In genomic region chr6:166779381-166779780, GRCh38 we compare ENCODE assay signal across 16 cellular contexts.
DNase-seq lines count a peak whose midpoint lies in the region; ATAC-seq and TF ChIP-seq lines count a peak whose summit lies in the region.
"Had no signal": no experiment of that assay in that cellular context is flagged by ENCODE, and none has a peak within 500 bp of the region (broad histone marks: within the 10 kb centered on the region; RNA-seq: fewer than 3 reads in every experiment).

No MANE protein-coding gene starts in this region.

- H3K27me3 ChIP-seq in OCI-LY3 (ENCODE audit: low read depth, low read length): peaks cover 44% of the 10 kb centered on the region
- no peaks in the 10 kb centered on the region for H3K27me3 ChIP-seq in neuronal stem cell (ENCODE audit: control insufficient read depth in 3 of 3, insufficient read depth in 3 of 3, low read depth in 1 of 3, low read length in 3 of 3)
- H3K27me3 ChIP-seq in MM.1S (replicated peaks; ENCODE audit: insufficient read depth, low read length): no peaks in the 10 kb centered on the region
- no peaks in the 10 kb centered on the region for H3K27me3 ChIP-seq in breast epithelium
- H3K27me3 ChIP-seq: BE2C had no signal

- H3K18ac ChIP-seq in neuronal stem cell (ENCODE audit: low read length): no peak overlapping the region

- no peaks in the 10 kb centered on the region for H3K79me2 ChIP-seq in OCI-LY3 (ENCODE audit: low read length)
- no peaks in the 10 kb centered on the region for H3K79me2 ChIP-seq in MM.1S (ENCODE audit: low read length)

- peaks cover 5% of the 10 kb centered on the region for H3K79me1 ChIP-seq in neuronal stem cell (ENCODE audit: low read depth, low read length)

- H2BK12ac ChIP-seq in neuronal stem cell (ENCODE audit: low read length): no peak overlapping the region

- no peak overlapping the region for H2BK5ac ChIP-seq in neuronal stem cell (ENCODE audit: low read length)

- H3K9me3 ChIP-seq in OCI-LY3 (ENCODE audit: insufficient read depth, low read length): no peaks in the 10 kb centered on the region
- peaks cover 0 to 4% of the 10 kb centered on the region in 2 donors for H3K9me3 ChIP-seq in neuronal stem cell (replicated peaks in 1 of 2; ENCODE audit: control insufficient read depth in 2 of 2, insufficient read depth in 1 of 2, low read depth in 1 of 2, low read length in 2 of 2)
- no peaks in the 10 kb centered on the region for H3K9me3 ChIP-seq in MM.1S (replicated peaks; ENCODE audit: insufficient read depth, low read length)
- no peaks in the 10 kb centered on the region for H3K9me3 ChIP-seq in breast epithelium
- H3K9me3 ChIP-seq: A549, BE2C had no signal

- H3K4me2 ChIP-seq in OCI-LY3 (ENCODE audit: low read length): peak overlapping the region; percentile 27; the same call in 1 of the 2 replicates
- H3K4me2 ChIP-seq in neuronal stem cell (ENCODE audit: insufficient read depth, low read length, poor library complexity, severe bottlenecking): no peak overlapping the region
- no peak overlapping the region for H3K4me2 ChIP-seq in MM.1S (ENCODE audit: low read depth, low read length)
- H3K4me2 ChIP-seq: A549 had no signal

- H3K23ac ChIP-seq in neuronal stem cell (ENCODE audit: low read depth, low read length, poor library complexity): peak overlapping the region; percentile 35

- ATAC-seq in GM18520 (IDR thresholded peaks at IDR 0.05; ENCODE audit: unreplicated experiment): no peak
- ATAC-seq: A549 had no signal

- no peak overlapping the region for H2BK120ac ChIP-seq in neuronal stem cell (ENCODE audit: low read depth, low read length)

- DNase-seq in ecto neural progenitor cell (ENCODE audit: low spot score): peak; percentile 31
- no peak for DNase-seq in neuronal stem cell (ENCODE audit: low spot score)
- DNase-seq in ureter (ENCODE audit: low spot score): peak; percentile 31
- no peak for DNase-seq in MM.1S
- DNase-seq in breast epithelium (ENCODE audit: low spot score in 2 of 2): no peak
- DNase-seq: BE2C; CD4-positive, alpha-beta memory T cell; DMS153; DMS79 treated with DMSO at 0.1 percent for 48 hours; EL; GOT3; H9 had no signal

- no peaks in the 10 kb centered on the region for H3F3A ChIP-seq in MM.1S (ENCODE audit: insufficient read depth, low read length)

- H2AFZ ChIP-seq in OCI-LY3 (ENCODE audit: low read depth, low read length): no peak overlapping the region
- H2AFZ ChIP-seq in neuronal stem cell (ENCODE audit: low read length): no peak overlapping the region
- no peak overlapping the region for H2AFZ ChIP-seq in MM.1S (ENCODE audit: low read length)

- WGBS in neuronal stem cell (ENCODE audit: extremely low coverage in 2 of 2, insufficient read length in 2 of 2, insufficient replicate concordance in 1 of 2), 2 donors: no CpG with 5 or more reads among the region's 11 CpGs

- H3K9me2 ChIP-seq in MM.1S (replicated peaks; ENCODE audit: insufficient read depth, low read length): no peaks in the 10 kb centered on the region

- H3K4me1 ChIP-seq in OCI-LY3 (ENCODE audit: low read length) (peaks cover 30% of the 10 kb centered on the region), neuronal stem cell (ENCODE audit: control insufficient read depth in 2 of 2, insufficient read depth in 1 of 2, low read depth in 1 of 2, low read length in 2 of 2) (no peaks in the 10 kb centered on the region), MM.1S (ENCODE audit: low read length) (no peaks in the 10 kb centered on the region), breast epithelium (no peaks in the 10 kb centered on the region)
- H3K4me1 ChIP-seq: A549 had no signal

- H2AK5ac ChIP-seq in neuronal stem cell (ENCODE audit: low read depth, low read length): no peak overlapping the region

- intact Hi-C loops in breast epithelium (cut with DNase I; ENCODE audit: low total_unique reads): no loop called here

- H3K27ac ChIP-seq in OCI-LY3 (ENCODE audit: low read length): no peak overlapping the region
- no peak overlapping the region for H3K27ac ChIP-seq in neuronal stem cell (replicated peaks; ENCODE audit: low read length)
- H3K27ac ChIP-seq in MM.1S (ENCODE audit: low read length): no peak overlapping the region
- no peak overlapping the region for H3K27ac ChIP-seq in breast epithelium
- H3K27ac ChIP-seq: A549, C4-2B had no signal

- TF ChIP-seq CTCF in OCI-LY3 (IDR thresholded peaks at IDR 0.05; ENCODE audit: low read depth, low read length) (no peak), MM.1S (IDR thresholded peaks at IDR 0.05; ENCODE audit: low read length) (no peak), breast epithelium (IDR thresholded peaks at IDR 0.05) (no peak)

- H4K91ac ChIP-seq in neuronal stem cell (ENCODE audit: low read depth, low read length, poor library complexity): no peak overlapping the region

- H3K4me3 ChIP-seq in OCI-LY3 (ENCODE audit: low read length): no peak overlapping the region
- H3K4me3 ChIP-seq in neuronal stem cell (ENCODE audit: low read length in 2 of 2): no peak overlapping the region
- H3K4me3 ChIP-seq in MM.1S (ENCODE audit: low read length): no peak overlapping the region
- H3K4me3 ChIP-seq in breast epithelium: no peak overlapping the region
- H3K4me3 ChIP-seq: A549 had no signal

- H4K8ac ChIP-seq in neuronal stem cell (ENCODE audit: low read depth, low read length): no peak overlapping the region

- H2BK15ac ChIP-seq in neuronal stem cell (ENCODE audit: low read length): no peak overlapping the region

- no peak overlapping the region for H3K14ac ChIP-seq in neuronal stem cell (ENCODE audit: low read length)

- H3K36me3 ChIP-seq in OCI-LY3 (replicated peaks; ENCODE audit: low read depth, low read length): no peaks in the 10 kb centered on the region
- no peaks in the 10 kb centered on the region for H3K36me3 ChIP-seq in neuronal stem cell (replicated peaks in 1 of 2; ENCODE audit: control insufficient read depth in 2 of 2, insufficient read depth in 2 of 2, low read length in 2 of 2)
- H3K36me3 ChIP-seq in MM.1S (replicated peaks; ENCODE audit: insufficient read depth, low read length): no peaks in the 10 kb centered on the region
- no peaks in the 10 kb centered on the region for H3K36me3 ChIP-seq in breast epithelium
- H3K36me3 ChIP-seq: BE2C had no signal

- no peak overlapping the region for H3K4ac ChIP-seq in neuronal stem cell (ENCODE audit: low read length)

- no peak overlapping the region for H3K9ac ChIP-seq in OCI-LY3 (ENCODE audit: low read length)
- H3K9ac ChIP-seq in neuronal stem cell (ENCODE audit: low read depth, low read length, poor library complexity): no peak overlapping the region
- H3K9ac ChIP-seq in MM.1S (ENCODE audit: low read length): no peak overlapping the region

- no peak for TF ChIP-seq POLR2A in breast epithelium (IDR thresholded peaks at IDR 0.05)

- H4K20me1 ChIP-seq in OCI-LY3 (ENCODE audit: insufficient read depth, low read length) (0 out of 2 replicates have a peak, but pooled peaks cover 4% of the 10 kb centered on the region), MM.1S (ENCODE audit: insufficient read depth, low read length) (no peaks in the 10 kb centered on the region)

Comparison
In these comparisons a context has a peak if more than half of its experiments do, and no peak if none do; other contexts are left out.
1. DNase-seq: peak in ecto neural progenitor cell (single experiment) and ureter (single experiment); none in neuronal stem cell (single experiment), MM.1S (single experiment) and breast epithelium (0 of 2).